1 cellular context compared by ENCODE assay signal in genomic region chr7:100049441-100050291, GRCh38.
TF ChIP-seq lines count a peak whose summit lies in the region.

Gene ZSCAN21 (plus strand): TSS chr7:100049774. CDS start chr7:100057007, 7,233 bp downstream.

TF ChIP-seq in GM12878, 131 proteins besides CTCF, POLR2A, EP300 and RAD21 (continued from another document and continues in another):
- TF ChIP-seq BCLAF1 (IDR thresholded peaks at IDR 0.05) (no peak), BCL3 (IDR thresholded peaks at IDR 0.05; ENCODE audit: borderline replicate concordance, insufficient read depth, low read depth, low read length, poor library complexity, severe bottlenecking) (no peak), BACH1 (IDR thresholded peaks at IDR 0.05; ENCODE audit: borderline replicate concordance) (peak; percentile 42; the same call in 1 of the 2 replicates), GABPA (IDR thresholded peaks at IDR 0.05; ENCODE audit: low read depth) (peak; percentile 91), ZBTB4 (CRISPR knock-in tag; IDR thresholded peaks at IDR 0.05) (no peak), SMC3 (IDR thresholded peaks at IDR 0.05; ENCODE audit: borderline replicate concordance, low read length) (peak; percentile 1; the same call in 1 of the 2 replicates), ATF3 (IDR thresholded peaks at IDR 0.05; ENCODE audit: borderline replicate concordance, extremely low read depth, low read depth, low read length) (no peak), CBX5 (IDR thresholded peaks at IDR 0.05; ENCODE audit: low read depth) (0 out of 2 replicates have a peak, but pooled peaks have one; percentile 29), IRF4 (IDR thresholded peaks at IDR 0.05; ENCODE audit: low read depth, low read length) (0 out of 2 replicates have a peak, but pooled peaks have one; percentile 54), TCF3 (IDR thresholded peaks at IDR 0.05; ENCODE audit: borderline replicate concordance, insufficient read depth, low read depth, low read length) (peak; percentile 55; the same call in 1 of the 2 replicates), YBX1 (IDR thresholded peaks at IDR 0.05) (no peak), EED (IDR thresholded peaks at IDR 0.05; ENCODE audit: low read depth) (no peak), IRF5 (IDR thresholded peaks at IDR 0.05; ENCODE audit: borderline replicate concordance) (no peak), FOXK2 (IDR thresholded peaks at IDR 0.05) (no peak), RAD51 (IDR thresholded peaks at IDR 0.05) (no peak), TCF12 (IDR thresholded peaks at IDR 0.05; ENCODE audit: low read depth, low read length) (peak; percentile 42; the same call in 1 of the 2 replicates), ATF2 (IDR thresholded peaks at IDR 0.05; ENCODE audit: low read length) (no peak), MTA3 (IDR thresholded peaks at IDR 0.05; ENCODE audit: borderline replicate concordance, low read length) (no peak), TAF1 (IDR thresholded peaks at IDR 0.05; ENCODE audit: borderline replicate concordance, low read depth, low read length) (peak; percentile 66; the same call in 1 of the 2 replicates), MEF2A (IDR thresholded peaks at IDR 0.05; ENCODE audit: insufficient read depth, low read depth, low read length) (no peak), PRDM15 (CRISPR knock-in tag; IDR thresholded peaks at IDR 0.05) (no peak), EZH2 (IDR thresholded peaks at IDR 0.05; ENCODE audit: borderline replicate concordance, control insufficient read depth, low read depth, low read length) (no peak), ETV6 (conservative IDR thresholded peaks at IDR 0.05 in 1 of 2, IDR thresholded peaks at IDR 0.05 in 1 of 2; ENCODE audit: borderline replicate concordance in 1 of 2, low read depth in 1 of 2) (no peak), HSF1 (IDR thresholded peaks at IDR 0.05; ENCODE audit: low read depth, low read length) (no peak), ASH2L (IDR thresholded peaks at IDR 0.05; ENCODE audit: borderline replicate concordance, low read depth) (peak; percentile 91; the same call in 1 of the 2 replicates), NR2C2 (IDR thresholded peaks at IDR 0.05; ENCODE audit: borderline replicate concordance, control insufficient read depth, insufficient read length, low read depth) (no peak), NR2C1 (IDR thresholded peaks at IDR 0.05) (peak; percentile 69), EGR1 (IDR thresholded peaks at IDR 0.05; ENCODE audit: borderline replicate concordance in 1 of 2, low read depth in 2 of 2, low read length in 2 of 2) (peak in 1 of 2 experiments; percentile 82; a peak in 2 of 3 replicates), MLLT1 (IDR thresholded peaks at IDR 0.05) (peak; percentile 57), CEBPZ (IDR thresholded peaks at IDR 0.05; ENCODE audit: low read depth, low read length) (no peak)
